ENCODE assay signal across 17 cellular contexts in genomic region chrX:108126661-108127060, GRCh38. TPM values are rescaled to one million over a fixed set of nuclear protein-coding genes. Genes with fewer than 3 reads are reported as not detected.
A peak's percentile ranks its signal among the peaks of the same experiment; 100 is the strongest.
DNase-seq lines count a peak whose midpoint lies in the region; FAIRE-seq and TF ChIP-seq lines count a peak whose summit lies in the region.
"Had no signal": no experiment of that assay in that cellular context is flagged by ENCODE, and none has a peak within 500 bp of the region (broad histone marks: within the 10 kb centered on the region; RNA-seq: fewer than 3 reads in every experiment).

No MANE protein-coding gene starts in this region.

- H3K4me1 ChIP-seq in endothelial cell of umbilical vein (ENCODE audit: control insufficient read depth, extremely low read depth, insufficient read depth, low read length): peaks cover 31% of the 10 kb centered on the region
- H3K4me1 ChIP-seq: A549, Peyer's patch had no signal

- no peak overlapping the region for H3K4me3 ChIP-seq in endothelial cell of umbilical vein (replicated peaks in 1 of 3; ENCODE audit: insufficient read depth in 1 of 3, low read depth in 1 of 3, low read length in 3 of 3)
- H3K4me3 ChIP-seq: A549, Peyer's patch had no signal

- H3K27ac ChIP-seq in endothelial cell of umbilical vein (ENCODE audit: insufficient read depth, low read depth, low read length): peak overlapping the region; percentile 55
- H3K27ac ChIP-seq: A549, C4-2B, Peyer's patch had no signal

- TF ChIP-seq CTCF in endothelial cell of umbilical vein (IDR thresholded peaks at IDR 0.05; ENCODE audit: extremely low read depth in 1 of 2, insufficient read depth in 1 of 2, low read depth in 1 of 2, low read length in 2 of 2) (no peak), mesothelial cell of epicardium (IDR thresholded peaks at IDR 0.05; ENCODE audit: unreplicated experiment) (no peak)

- H3K4me2 ChIP-seq in endothelial cell of umbilical vein (ENCODE audit: insufficient read depth, low read length): no peak overlapping the region
- H3K4me2 ChIP-seq: A549 had no signal

- H3K9me1 ChIP-seq in endothelial cell of umbilical vein (replicated peaks; ENCODE audit: control insufficient read depth, extremely low read depth, insufficient read depth, low read length): no peaks in the 10 kb centered on the region

- no peak overlapping the region for H3K4me3 Mint-ChIP-seq in mesothelial cell of epicardium
- H3K4me3 Mint-ChIP-seq: IgD-negative memory B cell had no signal

- no peaks in the 10 kb centered on the region for H4K20me1 ChIP-seq in endothelial cell of umbilical vein (replicated peaks; ENCODE audit: control insufficient read depth, extremely low read depth, insufficient read depth, low read length)

- no peak for TF ChIP-seq POLR2A in endothelial cell of umbilical vein (IDR thresholded peaks at IDR 0.05; ENCODE audit: low read depth, low read length)

- peaks cover 3% of the 10 kb centered on the region for H3K79me2 ChIP-seq in endothelial cell of umbilical vein (ENCODE audit: control insufficient read depth, insufficient read depth, low read length)

- DNase-seq in ELF-1 (ENCODE audit: low read depth, low spot score): peak; percentile 12
- DNase-seq in KBM-7: peak; percentile 8
- no peak for DNase-seq in endothelial cell of umbilical vein (ENCODE audit: low read depth, low spot score)
- DNase-seq in mesothelial cell of epicardium (ENCODE audit: low spot score in 2 of 2, unreplicated experiment in 2 of 2): no peak
- DNase-seq in activated naive CD4-positive, alpha-beta T cell treated with anti-CD3 and anti-CD28 coated beads, Interleukin-2, amount 50 U/mL, for 16 hours: no peak
- no peak for DNase-seq in NCI-H187 (lab: John Stamatoyannopoulos, UW)
- no peak for DNase-seq in epidermal melanocyte (ENCODE audit: insufficient read length, low spot score)
- DNase-seq: COR-L47, DMS153, MV-4-11, NCI-H1417 treated with DMSO at 0.1 percent for 48 hours, NCI-H2029 treated with DMSO at 0.1 percent for 48 hours, NCI-H524, Peyer's patch had no signal

- no TSS peak for BruUV-seq in endothelial cell of umbilical vein (replicated peaks; lab: Mats Ljungman, UMichigan)

- no peaks in the 10 kb centered on the region for H3K9me3 ChIP-seq in endothelial cell of umbilical vein (replicated peaks; ENCODE audit: control insufficient read depth, insufficient read depth, low read length)
- H3K9me3 ChIP-seq: A549, Peyer's patch had no signal

- dilution Hi-C loops in endothelial cell of umbilical vein (cut with MboI; ENCODE audit: extremely low pct_ligation_motif_present, low sequenced_read_pairs): no loop called here

- peak overlapping the region; percentile 2 for H3K27ac Mint-ChIP-seq in mesothelial cell of epicardium
- H3K27ac Mint-ChIP-seq: IgD-negative memory B cell had no signal

- no peaks in the 10 kb centered on the region for H3K27me3 ChIP-seq in endothelial cell of umbilical vein (ENCODE audit: control insufficient read depth in 2 of 2, insufficient read depth in 2 of 2, low read length in 2 of 2)
- H3K27me3 ChIP-seq: Peyer's patch had no signal

- FAIRE-seq in endothelial cell of umbilical vein (lab: Jason Lieb, UNC): no peak

- peaks cover 15% of the 10 kb centered on the region for H3K4me1 Mint-ChIP-seq in mesothelial cell of epicardium
- H3K4me1 Mint-ChIP-seq: IgD-negative memory B cell had no signal

- CTCF ChIA-PET in endothelial cell of umbilical vein (lab: Charles Lee): interaction anchor here (1.0 to 1.2 kb wide), 2 partner anchors 13 to 22 kb away, joined by 3 to 4 read pairs; no protein-coding TSS in a partner anchor

- no peaks in the 10 kb centered on the region for H3K36me3 ChIP-seq in endothelial cell of umbilical vein (ENCODE audit: control insufficient read depth in 2 of 2, extremely low read depth in 1 of 2, insufficient read depth in 2 of 2, low read length in 2 of 2)
- H3K36me3 ChIP-seq: Peyer's patch had no signal

- no peaks in the 10 kb centered on the region for H3K9me3 Mint-ChIP-seq in mesothelial cell of epicardium

- intact Hi-C loops in endothelial cell of umbilical vein (cut with micrococcal nuclease): no loop called here

- in situ Hi-C loops in KBM-7 (cut with MboI; ENCODE audit: low pct_unique_long_range_greater_than_20kb, low sequenced_read_pairs): no loop called here

- no peak overlapping the region for H3K9ac ChIP-seq in endothelial cell of umbilical vein (replicated peaks; ENCODE audit: extremely low read depth, insufficient read depth, low read length)

- H3K36me3 Mint-ChIP-seq in mesothelial cell of epicardium: peaks cover 5% of the 10 kb centered on the region

- POLR2A ChIA-PET in endothelial cell of umbilical vein (lab: Charles Lee): no interaction called here

- peak overlapping the region; percentile 42 for H2AFZ ChIP-seq in endothelial cell of umbilical vein (ENCODE audit: low read depth, low read length)

- H3K27me3 Mint-ChIP-seq in mesothelial cell of epicardium (ENCODE audit: low read depth): no peaks in the 10 kb centered on the region
- H3K27me3 Mint-ChIP-seq: IgD-negative memory B cell had no signal

TF ChIP-seq in endothelial cell of umbilical vein, 7 proteins besides CTCF, POLR2A, EP300 and RAD21:
- no peak for TF ChIP-seq FOS (IDR thresholded peaks at IDR 0.05; ENCODE audit: borderline replicate concordance, insufficient read depth, low read length)
- TF ChIP-seq POLR2AphosphoS5 (IDR thresholded peaks at IDR 0.05; ENCODE audit: insufficient read depth, low read depth, low read length): no peak

RNA-seq across cellular contexts. Expression of gene ATG4A, which starts 35.1 kb away (rescaled TPM):
- total RNA-seq in endothelial cell of umbilical vein (27.7 and 28.7 TPM in 2 replicates), mesothelial cell of epicardium (7.9 to 9.9 TPM (median 8.9 TPM) in 3 replicates)
- 10.9 and 13.2 TPM in 2 replicates for polyA plus RNA-seq in endothelial cell of umbilical vein
- 18.5 and 22.5 TPM in 2 replicates for polyA plus RNA-seq in endothelial cell of umbilical vein (2011; cell fraction: cytosol; rRNA removed)
- 25.0 and 30.6 TPM in 2 replicates for polyA plus RNA-seq in endothelial cell of umbilical vein (2011; cell fraction: nucleus; rRNA removed)
- polyA plus RNA-seq in endothelial cell of umbilical vein (2012): 23.1 and 42.0 TPM in 2 replicates
- polyA minus RNA-seq in endothelial cell of umbilical vein: 14.8 and 16.9 TPM in 2 replicates
- 7.5 TPM for polyA minus RNA-seq in endothelial cell of umbilical vein (2011; cell fraction: cytosol; rRNA and poly(A)+ RNA removed)
- polyA minus RNA-seq in endothelial cell of umbilical vein (2011; cell fraction: nucleus; rRNA and poly(A)+ RNA removed): 13.4 and 24.6 TPM in 2 replicates

RNA-seq across cellular contexts. Expression of gene PSMD10, which starts 35.3 kb away (rescaled TPM):
- total RNA-seq in endothelial cell of umbilical vein (71.9 and 82.7 TPM in 2 replicates), mesothelial cell of epicardium (62.9 to 63.8 TPM (median 63.5 TPM) in 3 replicates)
- polyA plus RNA-seq in endothelial cell of umbilical vein: 72.5 and 93.8 TPM in 2 replicates
- 81.0 and 90.0 TPM in 2 replicates for polyA plus RNA-seq in endothelial cell of umbilical vein (2011; cell fraction: cytosol; rRNA removed)
- polyA plus RNA-seq in endothelial cell of umbilical vein (2011; cell fraction: nucleus; rRNA removed): 37.1 and 52.2 TPM in 2 replicates
- polyA plus RNA-seq in endothelial cell of umbilical vein (2012): 100 and 155 TPM in 2 replicates
- 42.6 and 51.5 TPM in 2 replicates for polyA minus RNA-seq in endothelial cell of umbilical vein
- polyA minus RNA-seq in endothelial cell of umbilical vein (2011; cell fraction: cytosol; rRNA and poly(A)+ RNA removed): 19.6 TPM
- 12.2 and 17.6 TPM in 2 replicates for polyA minus RNA-seq in endothelial cell of umbilical vein (2011; cell fraction: nucleus; rRNA and poly(A)+ RNA removed)

Comparison
In these comparisons a context has a peak if more than half of its experiments do, and no peak if none do; other contexts are left out.
1. DNase-seq: peak in ELF-1 (single experiment) and KBM-7 (single experiment); none in endothelial cell of umbilical vein (single experiment), mesothelial cell of epicardium (0 of 2), activated naive CD4-positive, alpha-beta T cell treated with anti-CD3 and anti-CD28 coated beads, Interleukin-2, amount 50 U/mL, for 16 hours (single experiment), NCI-H187 (0 of 2) and epidermal melanocyte (single experiment).